In the genomic region with DNA sequence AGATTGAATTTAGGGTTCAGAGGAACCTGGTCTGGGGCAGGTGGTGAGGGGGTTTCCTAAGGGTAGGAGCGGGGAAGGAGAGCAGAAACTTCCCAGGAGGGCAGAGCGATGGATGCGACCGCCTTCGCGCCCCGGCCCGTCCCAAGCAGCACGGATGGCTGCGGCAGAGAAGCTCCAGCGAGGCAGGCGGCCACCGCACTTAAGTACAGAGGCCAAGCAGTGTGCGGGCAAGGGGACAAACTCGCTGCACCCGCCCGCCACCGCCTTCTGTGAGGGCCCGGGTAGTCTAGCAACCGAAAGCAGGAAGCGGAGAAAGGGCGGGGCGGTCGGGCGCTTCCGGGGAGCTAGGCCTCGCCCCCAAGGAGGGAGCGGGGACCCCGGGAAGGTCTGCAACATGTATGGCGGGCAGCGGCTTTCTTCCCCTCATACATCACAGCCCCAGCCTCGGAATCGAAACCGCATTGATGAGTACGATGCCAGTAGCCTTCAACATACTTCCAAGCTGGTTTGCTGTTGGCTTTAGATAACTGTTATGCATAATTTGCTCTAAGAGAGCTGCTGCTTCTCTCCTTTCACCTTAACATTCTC, we compare ENCODE assay signal across 1 cellular context.
TF ChIP-seq lines count a peak whose summit lies in the region.

A gene with protein sequence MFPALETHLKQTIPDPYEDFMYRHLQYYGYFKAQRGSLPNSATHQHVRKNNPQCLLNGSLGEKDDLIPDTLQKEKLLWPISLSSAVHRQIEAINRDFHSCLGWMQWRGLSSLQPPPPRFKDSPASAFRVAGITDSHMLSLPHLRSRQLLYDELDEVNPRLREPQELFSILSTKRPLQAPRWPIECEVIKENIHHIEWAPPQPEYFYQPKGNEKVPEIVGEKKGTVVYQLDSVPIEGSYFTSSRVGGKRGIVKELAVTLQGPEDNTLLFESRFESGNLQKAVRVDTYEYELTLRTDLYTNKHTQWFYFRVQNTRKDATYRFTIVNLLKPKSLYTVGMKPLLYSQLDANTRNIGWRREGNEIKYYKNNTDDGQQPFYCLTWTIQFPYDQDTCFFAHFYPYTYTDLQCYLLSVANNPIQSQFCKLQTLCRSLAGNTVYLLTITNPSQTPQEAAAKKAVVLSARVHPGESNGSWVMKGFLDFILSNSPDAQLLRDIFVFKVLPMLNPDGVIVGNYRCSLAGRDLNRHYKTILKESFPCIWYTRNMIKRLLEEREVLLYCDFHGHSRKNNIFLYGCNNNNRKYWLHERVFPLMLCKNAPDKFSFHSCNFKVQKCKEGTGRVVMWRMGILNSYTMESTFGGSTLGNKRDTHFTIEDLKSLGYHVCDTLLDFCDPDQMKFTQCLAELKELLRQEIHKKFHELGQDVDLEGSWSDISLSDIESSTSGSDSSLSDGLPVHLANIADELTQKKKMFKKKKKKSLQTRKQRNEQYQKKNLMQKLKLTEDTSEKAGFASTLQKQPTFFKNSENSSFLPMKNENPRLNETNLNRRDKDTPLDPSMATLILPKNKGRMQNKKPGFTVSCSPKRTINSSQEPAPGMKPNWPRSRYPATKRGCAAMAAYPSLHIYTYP (minus strand): TSS at position 288 of the 588 bp plus-strand sequence. CDS start 719 bp downstream, outside the sequence.

TF ChIP-seq in GM12878, 131 proteins besides CTCF, POLR2A, EP300 and RAD21 (continued from another document and continues in another):
- TF ChIP-seq, protein P1, sequence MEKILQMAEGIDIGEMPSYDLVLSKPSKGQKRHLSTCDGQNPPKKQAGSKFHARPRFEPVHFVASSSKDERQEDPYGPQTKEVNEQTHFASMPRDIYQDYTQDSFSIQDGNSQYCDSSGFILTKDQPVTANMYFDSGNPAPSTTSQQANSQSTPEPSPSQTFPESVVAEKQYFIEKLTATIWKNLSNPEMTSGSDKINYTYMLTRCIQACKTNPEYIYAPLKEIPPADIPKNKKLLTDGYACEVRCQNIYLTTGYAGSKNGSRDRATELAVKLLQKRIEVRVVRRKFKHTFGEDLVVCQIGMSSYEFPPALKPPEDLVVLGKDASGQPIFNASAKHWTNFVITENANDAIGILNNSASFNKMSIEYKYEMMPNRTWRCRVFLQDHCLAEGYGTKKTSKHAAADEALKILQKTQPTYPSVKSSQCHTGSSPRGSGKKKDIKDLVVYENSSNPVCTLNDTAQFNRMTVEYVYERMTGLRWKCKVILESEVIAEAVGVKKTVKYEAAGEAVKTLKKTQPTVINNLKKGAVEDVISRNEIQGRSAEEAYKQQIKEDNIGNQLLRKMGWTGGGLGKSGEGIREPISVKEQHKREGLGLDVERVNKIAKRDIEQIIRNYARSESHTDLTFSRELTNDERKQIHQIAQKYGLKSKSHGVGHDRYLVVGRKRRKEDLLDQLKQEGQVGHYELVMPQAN (conservative IDR thresholded peaks at IDR 0.05) = peak; percentile 82
- TF ChIP-seq FOXK2 (IDR thresholded peaks at IDR 0.05) = no peak
- no peak for TF ChIP-seq NR2C1 (IDR thresholded peaks at IDR 0.05)
- no peak for TF ChIP-seq SIX5 (IDR thresholded peaks at IDR 0.05; ENCODE audit: low read depth, low read length, severe bottlenecking)
- peak; percentile 39 to 54 for TF ChIP-seq IKZF2 (IDR thresholded peaks at IDR 0.05)
- peak; percentile 74; the same call in 1 of the 2 replicates for TF ChIP-seq LARP7 (IDR thresholded peaks at IDR 0.05)
- TF ChIP-seq, protein P2, sequence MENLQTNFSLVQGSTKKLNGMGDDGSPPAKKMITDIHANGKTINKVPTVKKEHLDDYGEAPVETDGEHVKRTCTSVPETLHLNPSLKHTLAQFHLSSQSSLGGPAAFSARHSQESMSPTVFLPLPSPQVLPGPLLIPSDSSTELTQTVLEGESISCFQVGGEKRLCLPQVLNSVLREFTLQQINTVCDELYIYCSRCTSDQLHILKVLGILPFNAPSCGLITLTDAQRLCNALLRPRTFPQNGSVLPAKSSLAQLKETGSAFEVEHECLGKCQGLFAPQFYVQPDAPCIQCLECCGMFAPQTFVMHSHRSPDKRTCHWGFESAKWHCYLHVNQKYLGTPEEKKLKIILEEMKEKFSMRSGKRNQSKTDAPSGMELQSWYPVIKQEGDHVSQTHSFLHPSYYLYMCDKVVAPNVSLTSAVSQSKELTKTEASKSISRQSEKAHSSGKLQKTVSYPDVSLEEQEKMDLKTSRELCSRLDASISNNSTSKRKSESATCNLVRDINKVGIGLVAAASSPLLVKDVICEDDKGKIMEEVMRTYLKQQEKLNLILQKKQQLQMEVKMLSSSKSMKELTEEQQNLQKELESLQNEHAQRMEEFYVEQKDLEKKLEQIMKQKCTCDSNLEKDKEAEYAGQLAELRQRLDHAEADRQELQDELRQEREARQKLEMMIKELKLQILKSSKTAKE (IDR thresholded peaks at IDR 0.05; ENCODE audit: low read depth, poor library complexity, severe bottlenecking) = no peak
- TF ChIP-seq ESRRA (IDR thresholded peaks at IDR 0.05; ENCODE audit: low read length) = no peak
- 0 out of 3 replicates have a peak, but pooled peaks of 1 of the 2 experiments have one; percentile 24 for TF ChIP-seq EGR1 (IDR thresholded peaks at IDR 0.05; ENCODE audit: borderline replicate concordance in 1 of 2, low read depth in 2 of 2, low read length in 2 of 2)
- no peak for TF ChIP-seq FOS (IDR thresholded peaks at IDR 0.05; ENCODE audit: borderline replicate concordance, extremely low read depth, insufficient read length)
- no peak for TF ChIP-seq BRCA1 (IDR thresholded peaks at IDR 0.05; ENCODE audit: low read depth, low read length)
- TF ChIP-seq RBBP5 (conservative IDR thresholded peaks at IDR 0.05) = no peak
- TF ChIP-seq, protein P3, sequence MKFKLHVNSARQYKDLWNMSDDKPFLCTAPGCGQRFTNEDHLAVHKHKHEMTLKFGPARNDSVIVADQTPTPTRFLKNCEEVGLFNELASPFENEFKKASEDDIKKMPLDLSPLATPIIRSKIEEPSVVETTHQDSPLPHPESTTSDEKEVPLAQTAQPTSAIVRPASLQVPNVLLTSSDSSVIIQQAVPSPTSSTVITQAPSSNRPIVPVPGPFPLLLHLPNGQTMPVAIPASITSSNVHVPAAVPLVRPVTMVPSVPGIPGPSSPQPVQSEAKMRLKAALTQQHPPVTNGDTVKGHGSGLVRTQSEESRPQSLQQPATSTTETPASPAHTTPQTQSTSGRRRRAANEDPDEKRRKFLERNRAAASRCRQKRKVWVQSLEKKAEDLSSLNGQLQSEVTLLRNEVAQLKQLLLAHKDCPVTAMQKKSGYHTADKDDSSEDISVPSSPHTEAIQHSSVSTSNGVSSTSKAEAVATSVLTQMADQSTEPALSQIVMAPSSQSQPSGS (IDR thresholded peaks at IDR 0.05; ENCODE audit: low read length) = no peak
- TF ChIP-seq JUND (IDR thresholded peaks at IDR 0.05; ENCODE audit: low read depth, low read length) = no peak
- TF ChIP-seq SMC3 (IDR thresholded peaks at IDR 0.05; ENCODE audit: borderline replicate concordance, low read length) = no peak
- TF ChIP-seq, protein P4, sequence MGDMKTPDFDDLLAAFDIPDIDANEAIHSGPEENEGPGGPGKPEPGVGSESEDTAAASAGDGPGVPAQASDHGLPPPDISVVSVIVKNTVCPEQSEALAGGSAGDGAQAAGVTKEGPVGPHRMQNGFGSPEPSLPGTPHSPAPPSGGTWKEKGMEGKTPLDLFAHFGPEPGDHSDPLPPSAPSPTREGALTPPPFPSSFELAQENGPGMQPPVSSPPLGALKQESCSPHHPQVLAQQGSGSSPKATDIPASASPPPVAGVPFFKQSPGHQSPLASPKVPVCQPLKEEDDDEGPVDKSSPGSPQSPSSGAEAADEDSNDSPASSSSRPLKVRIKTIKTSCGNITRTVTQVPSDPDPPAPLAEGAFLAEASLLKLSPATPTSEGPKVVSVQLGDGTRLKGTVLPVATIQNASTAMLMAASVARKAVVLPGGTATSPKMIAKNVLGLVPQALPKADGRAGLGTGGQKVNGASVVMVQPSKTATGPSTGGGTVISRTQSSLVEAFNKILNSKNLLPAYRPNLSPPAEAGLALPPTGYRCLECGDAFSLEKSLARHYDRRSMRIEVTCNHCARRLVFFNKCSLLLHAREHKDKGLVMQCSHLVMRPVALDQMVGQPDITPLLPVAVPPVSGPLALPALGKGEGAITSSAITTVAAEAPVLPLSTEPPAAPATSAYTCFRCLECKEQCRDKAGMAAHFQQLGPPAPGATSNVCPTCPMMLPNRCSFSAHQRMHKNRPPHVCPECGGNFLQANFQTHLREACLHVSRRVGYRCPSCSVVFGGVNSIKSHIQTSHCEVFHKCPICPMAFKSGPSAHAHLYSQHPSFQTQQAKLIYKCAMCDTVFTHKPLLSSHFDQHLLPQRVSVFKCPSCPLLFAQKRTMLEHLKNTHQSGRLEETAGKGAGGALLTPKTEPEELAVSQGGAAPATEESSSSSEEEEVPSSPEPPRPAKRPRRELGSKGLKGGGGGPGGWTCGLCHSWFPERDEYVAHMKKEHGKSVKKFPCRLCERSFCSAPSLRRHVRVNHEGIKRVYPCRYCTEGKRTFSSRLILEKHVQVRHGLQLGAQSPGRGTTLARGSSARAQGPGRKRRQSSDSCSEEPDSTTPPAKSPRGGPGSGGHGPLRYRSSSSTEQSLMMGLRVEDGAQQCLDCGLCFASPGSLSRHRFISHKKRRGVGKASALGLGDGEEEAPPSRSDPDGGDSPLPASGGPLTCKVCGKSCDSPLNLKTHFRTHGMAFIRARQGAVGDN (IDR thresholded peaks at IDR 0.05) = peak; percentile 47; the same call in 1 of the 2 replicates
- TF ChIP-seq SMAD5 (IDR thresholded peaks at IDR 0.05; ENCODE audit: low read depth) = peak; percentile 85
- TF ChIP-seq, protein P5, sequence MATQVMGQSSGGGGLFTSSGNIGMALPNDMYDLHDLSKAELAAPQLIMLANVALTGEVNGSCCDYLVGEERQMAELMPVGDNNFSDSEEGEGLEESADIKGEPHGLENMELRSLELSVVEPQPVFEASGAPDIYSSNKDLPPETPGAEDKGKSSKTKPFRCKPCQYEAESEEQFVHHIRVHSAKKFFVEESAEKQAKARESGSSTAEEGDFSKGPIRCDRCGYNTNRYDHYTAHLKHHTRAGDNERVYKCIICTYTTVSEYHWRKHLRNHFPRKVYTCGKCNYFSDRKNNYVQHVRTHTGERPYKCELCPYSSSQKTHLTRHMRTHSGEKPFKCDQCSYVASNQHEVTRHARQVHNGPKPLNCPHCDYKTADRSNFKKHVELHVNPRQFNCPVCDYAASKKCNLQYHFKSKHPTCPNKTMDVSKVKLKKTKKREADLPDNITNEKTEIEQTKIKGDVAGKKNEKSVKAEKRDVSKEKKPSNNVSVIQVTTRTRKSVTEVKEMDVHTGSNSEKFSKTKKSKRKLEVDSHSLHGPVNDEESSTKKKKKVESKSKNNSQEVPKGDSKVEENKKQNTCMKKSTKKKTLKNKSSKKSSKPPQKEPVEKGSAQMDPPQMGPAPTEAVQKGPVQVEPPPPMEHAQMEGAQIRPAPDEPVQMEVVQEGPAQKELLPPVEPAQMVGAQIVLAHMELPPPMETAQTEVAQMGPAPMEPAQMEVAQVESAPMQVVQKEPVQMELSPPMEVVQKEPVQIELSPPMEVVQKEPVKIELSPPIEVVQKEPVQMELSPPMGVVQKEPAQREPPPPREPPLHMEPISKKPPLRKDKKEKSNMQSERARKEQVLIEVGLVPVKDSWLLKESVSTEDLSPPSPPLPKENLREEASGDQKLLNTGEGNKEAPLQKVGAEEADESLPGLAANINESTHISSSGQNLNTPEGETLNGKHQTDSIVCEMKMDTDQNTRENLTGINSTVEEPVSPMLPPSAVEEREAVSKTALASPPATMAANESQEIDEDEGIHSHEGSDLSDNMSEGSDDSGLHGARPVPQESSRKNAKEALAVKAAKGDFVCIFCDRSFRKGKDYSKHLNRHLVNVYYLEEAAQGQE (IDR thresholded peaks at IDR 0.05; ENCODE audit: low read depth, low read length) = no peak
- no peak for TF ChIP-seq EZH2 (IDR thresholded peaks at IDR 0.05; ENCODE audit: borderline replicate concordance, control insufficient read depth, low read depth, low read length)
- TF ChIP-seq IRF4 (IDR thresholded peaks at IDR 0.05; ENCODE audit: low read depth, low read length) = no peak
- no peak for TF ChIP-seq SUPT20H (IDR thresholded peaks at IDR 0.05; ENCODE audit: borderline replicate concordance, control insufficient read depth, low read depth, low read length)
- no peak for TF ChIP-seq ZNF274 (IDR thresholded peaks at IDR 0.05; ENCODE audit: insufficient read depth, insufficient read length)
- TF ChIP-seq, protein P6, sequence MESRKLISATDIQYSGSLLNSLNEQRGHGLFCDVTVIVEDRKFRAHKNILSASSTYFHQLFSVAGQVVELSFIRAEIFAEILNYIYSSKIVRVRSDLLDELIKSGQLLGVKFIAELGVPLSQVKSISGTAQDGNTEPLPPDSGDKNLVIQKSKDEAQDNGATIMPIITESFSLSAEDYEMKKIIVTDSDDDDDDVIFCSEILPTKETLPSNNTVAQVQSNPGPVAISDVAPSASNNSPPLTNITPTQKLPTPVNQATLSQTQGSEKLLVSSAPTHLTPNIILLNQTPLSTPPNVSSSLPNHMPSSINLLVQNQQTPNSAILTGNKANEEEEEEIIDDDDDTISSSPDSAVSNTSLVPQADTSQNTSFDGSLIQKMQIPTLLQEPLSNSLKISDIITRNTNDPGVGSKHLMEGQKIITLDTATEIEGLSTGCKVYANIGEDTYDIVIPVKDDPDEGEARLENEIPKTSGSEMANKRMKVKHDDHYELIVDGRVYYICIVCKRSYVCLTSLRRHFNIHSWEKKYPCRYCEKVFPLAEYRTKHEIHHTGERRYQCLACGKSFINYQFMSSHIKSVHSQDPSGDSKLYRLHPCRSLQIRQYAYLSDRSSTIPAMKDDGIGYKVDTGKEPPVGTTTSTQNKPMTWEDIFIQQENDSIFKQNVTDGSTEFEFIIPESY (IDR thresholded peaks at IDR 0.05) = no peak
- TF ChIP-seq ZNF384 (IDR thresholded peaks at IDR 0.05; ENCODE audit: borderline replicate concordance, low read depth, low read length) = no peak
- TF ChIP-seq KAT2A (conservative IDR thresholded peaks at IDR 0.05; ENCODE audit: control insufficient read depth, low read depth, low read length) = no peak
- TF ChIP-seq, protein P7, sequence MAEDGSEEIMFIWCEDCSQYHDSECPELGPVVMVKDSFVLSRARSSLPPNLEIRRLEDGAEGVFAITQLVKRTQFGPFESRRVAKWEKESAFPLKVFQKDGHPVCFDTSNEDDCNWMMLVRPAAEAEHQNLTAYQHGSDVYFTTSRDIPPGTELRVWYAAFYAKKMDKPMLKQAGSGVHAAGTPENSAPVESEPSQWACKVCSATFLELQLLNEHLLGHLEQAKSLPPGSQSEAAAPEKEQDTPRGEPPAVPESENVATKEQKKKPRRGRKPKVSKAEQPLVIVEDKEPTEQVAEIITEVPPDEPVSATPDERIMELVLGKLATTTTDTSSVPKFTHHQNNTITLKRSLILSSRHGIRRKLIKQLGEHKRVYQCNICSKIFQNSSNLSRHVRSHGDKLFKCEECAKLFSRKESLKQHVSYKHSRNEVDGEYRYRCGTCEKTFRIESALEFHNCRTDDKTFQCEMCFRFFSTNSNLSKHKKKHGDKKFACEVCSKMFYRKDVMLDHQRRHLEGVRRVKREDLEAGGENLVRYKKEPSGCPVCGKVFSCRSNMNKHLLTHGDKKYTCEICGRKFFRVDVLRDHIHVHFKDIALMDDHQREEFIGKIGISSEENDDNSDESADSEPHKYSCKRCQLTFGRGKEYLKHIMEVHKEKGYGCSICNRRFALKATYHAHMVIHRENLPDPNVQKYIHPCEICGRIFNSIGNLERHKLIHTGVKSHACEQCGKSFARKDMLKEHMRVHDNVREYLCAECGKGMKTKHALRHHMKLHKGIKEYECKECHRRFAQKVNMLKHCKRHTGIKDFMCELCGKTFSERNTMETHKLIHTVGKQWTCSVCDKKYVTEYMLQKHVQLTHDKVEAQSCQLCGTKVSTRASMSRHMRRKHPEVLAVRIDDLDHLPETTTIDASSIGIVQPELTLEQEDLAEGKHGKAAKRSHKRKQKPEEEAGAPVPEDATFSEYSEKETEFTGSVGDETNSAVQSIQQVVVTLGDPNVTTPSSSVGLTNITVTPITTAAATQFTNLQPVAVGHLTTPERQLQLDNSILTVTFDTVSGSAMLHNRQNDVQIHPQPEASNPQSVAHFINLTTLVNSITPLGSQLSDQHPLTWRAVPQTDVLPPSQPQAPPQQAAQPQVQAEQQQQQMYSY (CRISPR knock-in tag; IDR thresholded peaks at IDR 0.05) = no peak
- TF ChIP-seq MTA2 (IDR thresholded peaks at IDR 0.05; ENCODE audit: low read depth) = peak; percentile 8; the same call in 1 of the 2 replicates
